11 cellular contexts compared by ENCODE assay signal in genomic region chr6:54935739-54936138, GRCh38.
DNase-seq lines count a peak whose midpoint lies in the region; ATAC-seq, FAIRE-seq and TF ChIP-seq lines count a peak whose summit lies in the region.
"Had no signal": no experiment of that assay in that cellular context is flagged by ENCODE, and none has a peak within 500 bp of the region (broad histone marks: within the 10 kb centered on the region; RNA-seq: fewer than 3 reads in every experiment).

No MANE protein-coding gene starts in this region.

- H3K36me3 ChIP-seq in Panc1 (ENCODE audit: control insufficient read depth, insufficient read depth, low read length) (no peaks in the 10 kb centered on the region), smooth muscle cell (ENCODE audit: low read depth) (no peaks in the 10 kb centered on the region), pancreas (no peaks in the 10 kb centered on the region)

- H3K9me3 ChIP-seq in Panc1 (ENCODE audit: control insufficient read depth, insufficient read depth, low read depth, low read length): no peaks in the 10 kb centered on the region; the same call in 1 of the 2 replicates
- H3K9me3 ChIP-seq in smooth muscle cell (replicated peaks; ENCODE audit: low read depth): peaks cover 5% of the 10 kb centered on the region
- no peaks in the 10 kb centered on the region for H3K9me3 ChIP-seq in pancreas

- no peak for FAIRE-seq in pancreas (lab: Jason Lieb, UNC)

- TF ChIP-seq CTCF in Panc1 (IDR thresholded peaks at IDR 0.05) (no peak), fibroblast of pulmonary artery (IDR thresholded peaks at IDR 0.05; ENCODE audit: low read length, missing control alignments) (no peak), smooth muscle cell (IDR thresholded peaks at IDR 0.05; ENCODE audit: borderline replicate concordance, insufficient read depth, poor library complexity, severe bottlenecking) (no peak), pancreas (IDR thresholded peaks at IDR 0.05) (no peak)

- H3K4me3 ChIP-seq in Panc1 (ENCODE audit: low read depth in 2 of 2, low read length in 2 of 2): no peak overlapping the region
- no peak overlapping the region for H3K4me3 ChIP-seq in fibroblast of pulmonary artery (replicated peaks; ENCODE audit: low read depth, low read length)
- no peak overlapping the region for H3K4me3 ChIP-seq in smooth muscle cell
- H3K4me3 ChIP-seq in pancreas: no peak overlapping the region

- no peak overlapping the region for H2AFZ ChIP-seq in smooth muscle cell (ENCODE audit: low read depth)

- BruUV-seq in Panc1 (replicated peaks; lab: Mats Ljungman, UMichigan): no TSS peak

- ATAC-seq in Panc1: no peak
- ATAC-seq in pancreas: no peak

- in situ Hi-C loops in Panc1 (cut with HindIII; ENCODE audit: low pct_unique_long_range_greater_than_20kb, low sequenced_read_pairs): no loop called here

- DNase-seq in DMS53 (lab: John Stamatoyannopoulos, UW): peak; percentile 13
- DNase-seq in DMS53 treated with DMSO at 0.1 percent for 48 hours (lab: John Stamatoyannopoulos, UW; ENCODE audit: unreplicated experiment): no peak
- DNase-seq in Panc1 (ENCODE audit: low read depth, low spot score): peak; percentile 61
- peak; percentile 27 for DNase-seq in fibroblast of pulmonary artery (ENCODE audit: low read depth)
- no peak for DNase-seq in smooth muscle cell (lab: John Stamatoyannopoulos, UW; ENCODE audit: unreplicated experiment)
- no peak for DNase-seq in pancreas
- DNase-seq in inferior parietal cortex (ENCODE audit: extremely low spot score): no peak
- no peak for DNase-seq in stimulated activated CD4-positive, alpha-beta T cell treated with anti-CD3 and anti-CD28 coated beads, Interleukin-4, amount 100 ng/mL, for 4 hours
- DNase-seq: activated naive CD8-positive, alpha-beta T cell treated with anti-CD3 and anti-CD28 coated beads, Interleukin-2, amount 10 ng/mL, durations not matched to agents 7 days and 5 days; NCI-H2029 treated with DMSO at 0.1 percent for 48 hours had no signal

- H4K20me1 ChIP-seq in smooth muscle cell (ENCODE audit: low read depth): no peaks in the 10 kb centered on the region

- intact Hi-C loops in Panc1 (cut with micrococcal nuclease; ENCODE audit: unreplicated experiment) (no loop called here), pancreas (cut with DNase I) (no loop called here)

- CTCF ChIA-PET in Panc1 (lab: Charles Lee): no interaction called here

- H3K4me2 ChIP-seq in smooth muscle cell: no peak overlapping the region

- 76% methylated on average over 5 of the region's 5 CpGs for WGBS in smooth muscle cell (ENCODE audit: low lambda C conversion rate)
- WGBS in pancreas, 2 donors: 94 to 95% methylated on average over 5 of the region's 5 CpGs

- H3K27ac ChIP-seq in Panc1 (ENCODE audit: low read length): no peak overlapping the region
- H3K27ac ChIP-seq in smooth muscle cell (ENCODE audit: low read depth): peak overlapping the region; percentile 84
- no peak overlapping the region for H3K27ac ChIP-seq in pancreas
- H3K27ac ChIP-seq: 22Rv1 had no signal

- no peaks in the 10 kb centered on the region for H3K4me1 ChIP-seq in Panc1 (ENCODE audit: control insufficient read depth, insufficient read depth, low read length)
- no peaks in the 10 kb centered on the region for H3K4me1 ChIP-seq in smooth muscle cell (ENCODE audit: low read depth)
- no peaks in the 10 kb centered on the region for H3K4me1 ChIP-seq in pancreas

- H3K9ac ChIP-seq in smooth muscle cell (ENCODE audit: low read depth): peak overlapping the region; percentile 45

- peaks cover 3% of the 10 kb centered on the region for H3F3A ChIP-seq in smooth muscle cell (ENCODE audit: low read depth)

- POLR2A ChIA-PET in Panc1 (lab: Charles Lee): no interaction called here

- H3K27me3 ChIP-seq in Panc1 (ENCODE audit: control insufficient read depth, insufficient read depth, low read length) (no peaks in the 10 kb centered on the region), smooth muscle cell (ENCODE audit: low read depth) (no peaks in the 10 kb centered on the region), pancreas (no peaks in the 10 kb centered on the region)

- no peaks in the 10 kb centered on the region for H3K79me2 ChIP-seq in smooth muscle cell (ENCODE audit: low read depth)

Comparison
In these comparisons a context has a peak if more than half of its experiments do, and no peak if none do; other contexts are left out.
1. DNase-seq: peak in DMS53 (single experiment), Panc1 (single experiment) and fibroblast of pulmonary artery (single experiment); none in DMS53 treated with DMSO at 0.1 percent for 48 hours (single experiment), smooth muscle cell (single experiment), pancreas (0 of 6), inferior parietal cortex (single experiment) and stimulated activated CD4-positive, alpha-beta T cell treated with anti-CD3 and anti-CD28 coated beads, Interleukin-4, amount 100 ng/mL, for 4 hours (0 of 2).